17 cellular contexts compared by ENCODE assay signal in the genomic region with DNA sequence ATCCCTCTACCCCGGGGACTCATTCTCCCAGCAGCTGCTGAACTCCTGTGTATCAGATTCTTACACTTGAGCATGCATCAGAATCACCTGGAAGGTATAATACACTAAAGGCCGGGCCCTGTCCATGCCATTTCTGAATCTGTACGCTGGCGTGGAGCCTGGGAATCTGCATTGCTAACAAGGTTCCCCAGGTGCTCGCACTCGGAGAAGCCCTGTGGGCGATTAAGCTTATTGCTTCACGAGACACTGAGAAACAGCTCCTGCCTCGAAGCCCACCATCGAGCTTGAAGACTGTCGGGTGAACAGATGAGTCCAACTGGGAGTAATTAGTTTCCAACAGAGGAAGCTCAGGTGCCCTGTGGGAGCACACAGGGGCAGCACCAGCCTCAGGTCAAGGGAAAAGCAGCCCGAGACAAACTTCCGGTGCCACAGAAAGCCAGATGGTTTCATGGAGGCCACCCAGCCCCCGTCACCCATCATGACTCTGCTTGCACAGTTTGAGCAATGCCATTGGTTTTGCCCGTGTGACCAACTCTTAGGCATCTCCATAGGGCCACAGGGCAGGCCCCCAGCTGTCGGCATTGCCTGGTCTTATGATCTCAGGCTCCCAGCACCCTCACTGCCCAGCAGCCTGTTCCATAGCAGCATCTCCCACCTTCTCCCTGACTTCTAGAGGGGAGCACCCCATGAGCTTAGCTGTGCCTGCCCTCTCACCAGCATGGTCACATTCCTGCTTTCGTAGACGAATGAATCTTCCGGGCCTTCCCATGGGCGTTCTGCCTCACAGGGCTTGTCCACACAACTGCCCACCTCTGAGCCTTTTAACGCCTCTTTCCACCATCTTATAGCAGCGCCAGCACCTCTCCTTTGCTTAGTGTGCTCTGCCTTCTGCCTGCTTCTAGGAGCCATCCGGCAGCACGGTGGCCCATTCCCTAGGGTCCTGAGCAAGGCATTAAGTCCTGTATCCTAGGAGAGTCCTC. TPM values are rescaled to one million over a fixed set of nuclear protein-coding genes. Genes with fewer than 3 reads are reported as not detected.
A peak's percentile ranks its signal among the peaks of the same experiment; 100 is the strongest.
DNase-seq lines count a peak whose midpoint lies in the region; ATAC-seq, FAIRE-seq and TF ChIP-seq lines count a peak whose summit lies in the region.
"Had no signal": no experiment of that assay in that cellular context is flagged by ENCODE, and none has a peak within 500 bp of the region (broad histone marks: within the 10 kb centered on the region; RNA-seq: fewer than 3 reads in every experiment).

No MANE protein-coding gene starts in this region.

- no peak overlapping the region for H3K56ac ChIP-seq in H1 (replicated peaks; ENCODE audit: insufficient read length, low read depth, low read length)

- H3K23me2 ChIP-seq in H1 (ENCODE audit: low read depth, low read length): no peaks in the 10 kb centered on the region

- no peak overlapping the region for H2BK5ac ChIP-seq in H1 (ENCODE audit: low read depth, low read length)

- no peaks in the 10 kb centered on the region for H3K36me3 ChIP-seq in BLaER1
- H3K36me3 ChIP-seq in GM23338 (ENCODE audit: insufficient read depth): no peaks in the 10 kb centered on the region
- no peaks in the 10 kb centered on the region for H3K36me3 ChIP-seq in H1 (ENCODE audit: control insufficient read depth in 2 of 4, insufficient read depth in 4 of 4, low read length in 3 of 4)

- H4K5ac ChIP-seq in H1 (ENCODE audit: insufficient read length, low read depth, low read length): no peak overlapping the region

- H3K14ac ChIP-seq in H1 (ENCODE audit: insufficient read length): no peak overlapping the region

- CTCF ChIA-PET in H1 (lab: Charles Lee; ENCODE audit: partially characterized antibody): interaction anchor here (0.6 to 10.4 kb wide), 12 partner anchors 10 to 425 kb away, joined by 3 to 157 read pairs (median 3); partner anchors contain the start of gene CTRB1

- H3K36me3 Mint-ChIP-seq in GM23338 (ENCODE audit: low read depth): no peaks in the 10 kb centered on the region

- no peaks in the 10 kb centered on the region for H3K79me1 ChIP-seq in H1 (ENCODE audit: low read depth, low read length)

- DNase-seq in GM23338 (ENCODE audit: low spot score) (no peak), H1 (ENCODE audit: low read depth in 1 of 2, low spot score in 2 of 2) (no peak), sciatic nerve (ENCODE audit: low spot score) (peak; percentile 32), DMS79 (lab: John Stamatoyannopoulos, UW) (no peak), substantia nigra (lab: John Stamatoyannopoulos, UW) (no peak)
- DNase-seq: ACHN; AML-193; HCEC 1CT; NCI-H187 treated with DMSO at 0.1 percent for 48 hours; NCI-H345; NCI-H526 treated with DMSO at 0.1 percent for 48 hours; NK-92 treated with Interleukin-12 subunit alpha and Interleukin-12 subunit beta, amount 100 ng/mL, for 24 hours; SHP77 treated with DMSO at 0.1 percent for 48 hours had no signal

- H2AFZ ChIP-seq in GM23338: peak overlapping the region; percentile 63
- no peak overlapping the region for H2AFZ ChIP-seq in H1 (ENCODE audit: low read length)

- H4K8ac ChIP-seq in H1 (ENCODE audit: extremely low read depth, insufficient read depth, low read length): 0 out of 2 replicates have a peak overlapping the region, but pooled peaks have one; percentile 5

- H3K27ac ChIP-seq in BLaER1 (no peak overlapping the region), GM23338 (ENCODE audit: low read depth) (no peak overlapping the region), H1 (ENCODE audit: low read depth, low read length) (no peak overlapping the region), substantia nigra (ENCODE audit: low read depth, low read length, poor library complexity, severe bottlenecking) (no peak overlapping the region)

- intact Hi-C loops in sciatic nerve (cut with DNase I): loop anchor here (10.0 kb wide), 1 partner anchor 569 kb away; no protein-coding TSS in a partner anchor

- POLR2A ChIA-PET in H1 (lab: Charles Lee; ENCODE audit: partially characterized antibody): interaction anchor here (1.0 to 1.1 kb wide), 2 partner anchors 55 to 57 kb away, joined by 3 read pairs; partner anchors contain the start of gene BCAR1

- H3K27me3 ChIP-seq in BLaER1: 0 out of 2 replicates have a peak, but pooled peaks cover 3% of the 10 kb centered on the region
- no peaks in the 10 kb centered on the region for H3K27me3 ChIP-seq in GM23338 (ENCODE audit: insufficient read depth)
- no peaks in the 10 kb centered on the region for H3K27me3 ChIP-seq in H1 (replicated peaks in 1 of 4; ENCODE audit: control insufficient read depth in 3 of 4, extremely low read depth in 1 of 4, insufficient read depth in 3 of 4, low read length in 3 of 4)

- ATAC-seq in GM23338 (no peak), sciatic nerve (no peak), HG02678 (IDR thresholded peaks at IDR 0.05; ENCODE audit: unreplicated experiment) (no peak)

- TF ChIP-seq RAD21 in H1 (IDR thresholded peaks at IDR 0.05 in 1 of 2, conservative IDR thresholded peaks at IDR 0.05 in 1 of 2; ENCODE audit: low read depth in 2 of 2, low read length in 2 of 2): no peak

- no peaks in the 10 kb centered on the region; the same call in 2 of the 3 replicates for H3K9me3 Mint-ChIP-seq in GM23338
- H3K9me3 Mint-ChIP-seq: CD4-positive, alpha-beta T cell had no signal

- WGBS in H1 (ENCODE audit: extremely low coverage in 1 of 2, insufficient coverage in 1 of 2, insufficient read length in 1 of 2, insufficient replicate concordance in 2 of 2, low coverage in 1 of 2, low lambda C conversion rate in 2 of 2, missing lambda C conversion rate in 1 of 2), 2 experiments: 88% methylated on average over 24 of the region's 24 CpGs; no CpG with 5 or more reads in 1 of the 2 experiments

- H3K9ac ChIP-seq in BLaER1: no peak overlapping the region
- no peak overlapping the region for H3K9ac ChIP-seq in H1 (replicated peaks in 1 of 4; ENCODE audit: extremely low read depth in 1 of 4, low read depth in 3 of 4, low read length in 3 of 4)

- no peaks in the 10 kb centered on the region for H3K9me2 ChIP-seq in GM23338 (ENCODE audit: insufficient read depth)

- TF ChIP-seq EP300 in H1 (IDR thresholded peaks at IDR 0.05; ENCODE audit: borderline replicate concordance in 1 of 2, low read depth in 2 of 2, low read length in 2 of 2): no peak

- H3K18ac ChIP-seq in H1 (ENCODE audit: extremely low read depth, low read length): no peak overlapping the region

- no peak overlapping the region for H2BK15ac ChIP-seq in H1 (ENCODE audit: low read length)

- no peak overlapping the region for H2BK12ac ChIP-seq in H1 (ENCODE audit: low read depth, low read length)

- H3K4me2 ChIP-seq in BLaER1 (peak overlapping the region; percentile 25), GM23338 (no peak overlapping the region), H1 (ENCODE audit: insufficient read depth in 1 of 2, low read depth in 2 of 2, low read length in 2 of 2) (no peak overlapping the region)

- TF ChIP-seq CTCF in GM23338 (conservative IDR thresholded peaks at IDR 0.05; ENCODE audit: low read depth in 2 of 2) (no peak), H1 (IDR thresholded peaks at IDR 0.05; ENCODE audit: control extremely low read depth in 1 of 3, insufficient read depth in 1 of 3, low read depth in 1 of 3, low read length in 3 of 3) (no peak)

- H3F3A ChIP-seq in GM23338 (replicated peaks; ENCODE audit: low read depth): 0 out of 2 replicates have a peak, but pooled peaks cover 4% of the 10 kb centered on the region

- no peak overlapping the region for H3K4ac ChIP-seq in H1 (replicated peaks; ENCODE audit: insufficient read length, low read depth, low read length)

- peaks cover 11% of the 10 kb centered on the region for H3K27me3 Mint-ChIP-seq in GM23338 (ENCODE audit: insufficient read depth, low read depth, poor library complexity)

- H2AK5ac ChIP-seq in H1 (ENCODE audit: low read depth, low read length): no peak overlapping the region

- H3K79me2 ChIP-seq in GM23338 (replicated peaks; ENCODE audit: insufficient read depth) (no peaks in the 10 kb centered on the region), H1 (ENCODE audit: control insufficient read depth in 1 of 2, insufficient read depth in 2 of 2, low read length in 2 of 2) (no peaks in the 10 kb centered on the region)

- peaks cover 9% of the 10 kb centered on the region for H3K4me1 Mint-ChIP-seq in GM23338

- H3K9me3 ChIP-seq in BLaER1 (no peaks in the 10 kb centered on the region), H1 (ENCODE audit: insufficient read depth in 2 of 2, low read depth in 1 of 2, low read length in 1 of 2) (no peaks in the 10 kb centered on the region)

- H3K4me3 ChIP-seq in BLaER1 (no peak overlapping the region), GM23338 (no peak overlapping the region), H1 (ENCODE audit: extremely low read depth in 1 of 4, insufficient read depth in 2 of 4, low read depth in 3 of 4, low read length in 4 of 4) (no peak overlapping the region)

- H3K27ac Mint-ChIP-seq in GM23338: no peak overlapping the region
- H3K27ac Mint-ChIP-seq: CD4-positive, alpha-beta T cell had no signal

- H4K20me1 ChIP-seq in BLaER1 (0 out of 2 replicates have a peak, but pooled peaks cover 5% of the 10 kb centered on the region), GM23338 (replicated peaks; ENCODE audit: insufficient read depth) (no peaks in the 10 kb centered on the region), H1 (replicated peaks in 1 of 2; ENCODE audit: control insufficient read depth in 1 of 2, insufficient read depth in 2 of 2, low read length in 2 of 2) (no peaks in the 10 kb centered on the region)

- no peak overlapping the region for H2BK120ac ChIP-seq in H1 (replicated peaks; ENCODE audit: low read depth, low read length)

- no peak overlapping the region for H3K4me3 Mint-ChIP-seq in GM23338
- H3K4me3 Mint-ChIP-seq: CD4-positive, alpha-beta T cell had no signal

- no peak overlapping the region for H3K23ac ChIP-seq in H1 (ENCODE audit: insufficient read length)

- H3K4me1 ChIP-seq in BLaER1 (peaks cover 37% of the 10 kb centered on the region), GM23338 (ENCODE audit: insufficient read depth) (peaks cover 8% of the 10 kb centered on the region; the same call in 1 of the 2 replicates), H1 (replicated peaks in 1 of 4; ENCODE audit: control insufficient read depth in 3 of 4, insufficient read depth in 4 of 4, low read length in 3 of 4) (peaks cover 0 to 2% (median 0%) of the 10 kb centered on the region in 4 experiments; a peak in 3 of 7 replicates)

- FAIRE-seq in H1 (lab: Jason Lieb, UNC): no peak

- TF ChIP-seq POLR2A in H1 (IDR thresholded peaks at IDR 0.05; ENCODE audit: control extremely low read depth in 1 of 2, low read depth in 2 of 2, low read length in 2 of 2): no peak

- H4K91ac ChIP-seq in H1 (replicated peaks; ENCODE audit: insufficient read length, low read length): no peak overlapping the region

- no peak overlapping the region for H2BK20ac ChIP-seq in H1 (ENCODE audit: low read length)

RNA-seq across cellular contexts. Expression of gene CTRB2, which starts 10.9 kb away (rescaled TPM):
- not detected in 2 replicates for total RNA-seq in GM23338 (2014; rRNA removed; shearing (Covaris generic))
- polyA plus RNA-seq in GM23338 (2016; fragmentation: Nextera tagmentation; extraction: Ambion mirVana) (not detected in 2 replicates), H1 (2011; rRNA removed) (not detected in 2 replicates)
- total RNA-seq in H1 (2021; fragmentation: NEBNext Ultra II Directional; extraction: Animal tissue kit (Norgen Biotek cat#: 25700)): not detected in 2 replicates
- not detected for polyA plus RNA-seq in H1 (2011; cell fraction: cytosol; rRNA removed)
- polyA plus RNA-seq in H1 (2011; cell fraction: nucleus; rRNA removed): not detected
- not detected in 4 replicates for polyA plus RNA-seq in H1 (2012, experiment 1 of 2)
- polyA plus RNA-seq in H1 (2012, experiment 2 of 2): not detected
- polyA plus RNA-seq in H1 (2013, experiment 1 of 2): not detected
- not detected for polyA plus RNA-seq in H1 (2013, experiment 2 of 2)
- not detected in 2 replicates for polyA minus RNA-seq in H1 (2011; rRNA and poly(A)+ RNA removed)
- polyA minus RNA-seq in H1 (2011; cell fraction: cytosol; rRNA and poly(A)+ RNA removed): not detected
- not detected for polyA minus RNA-seq in H1 (2011; cell fraction: nucleus; rRNA and poly(A)+ RNA removed)
- total RNA-seq in sciatic nerve: 7.3 TPM
- total RNA-seq: CD4-positive, alpha-beta T cell; OCI-LY7 had no signal

RNA-seq across cellular contexts. Expression of gene CTRB1, which starts 22.7 kb away (rescaled TPM):
- not detected in 2 replicates for total RNA-seq in GM23338 (2014; rRNA removed; shearing (Covaris generic))
- polyA plus RNA-seq in GM23338 (2016; fragmentation: Nextera tagmentation; extraction: Ambion mirVana) (not detected in 2 replicates), H1 (2011; rRNA removed) (not detected in 2 replicates)
- not detected in 2 replicates for total RNA-seq in H1 (2021; fragmentation: NEBNext Ultra II Directional; extraction: Animal tissue kit (Norgen Biotek cat#: 25700))
- not detected for polyA plus RNA-seq in H1 (2011; cell fraction: cytosol; rRNA removed)
- not detected for polyA plus RNA-seq in H1 (2011; cell fraction: nucleus; rRNA removed)
- not detected in 4 replicates for polyA plus RNA-seq in H1 (2012, experiment 1 of 2)
- not detected for polyA plus RNA-seq in H1 (2012, experiment 2 of 2)
- not detected for polyA plus RNA-seq in H1 (2013, experiment 1 of 2)
- polyA plus RNA-seq in H1 (2013, experiment 2 of 2): not detected
- polyA minus RNA-seq in H1 (2011; rRNA and poly(A)+ RNA removed): not detected in 2 replicates
- polyA minus RNA-seq in H1 (2011; cell fraction: cytosol; rRNA and poly(A)+ RNA removed): not detected
- polyA minus RNA-seq in H1 (2011; cell fraction: nucleus; rRNA and poly(A)+ RNA removed): not detected
- 2.7 TPM for total RNA-seq in sciatic nerve
- total RNA-seq: CD4-positive, alpha-beta T cell; OCI-LY7 had no signal

RNA-seq across cellular contexts. Expression of gene ZFP1, which starts 47.8 kb away (rescaled TPM):
- 12.5 and 13.4 TPM in 2 replicates for total RNA-seq in GM23338 (2014; rRNA removed; shearing (Covaris generic))
- polyA plus RNA-seq in GM23338 (2016; fragmentation: Nextera tagmentation; extraction: Ambion mirVana) (4.1 and 4.8 TPM in 2 replicates), H1 (2011; rRNA removed) (2.2 and 4.0 TPM in 2 replicates)
- 11.2 and 12.2 TPM in 2 replicates for total RNA-seq in H1 (2021; fragmentation: NEBNext Ultra II Directional; extraction: Animal tissue kit (Norgen Biotek cat#: 25700))
- polyA plus RNA-seq in H1 (2011; cell fraction: cytosol; rRNA removed): 4.0 TPM
- polyA plus RNA-seq in H1 (2011; cell fraction: nucleus; rRNA removed): 4.3 TPM
- 5.4 to 6.7 TPM (median 5.6 TPM) in 4 replicates for polyA plus RNA-seq in H1 (2012, experiment 1 of 2)
- polyA plus RNA-seq in H1 (2012, experiment 2 of 2): 0.64 TPM
- polyA plus RNA-seq in H1 (2013, experiment 1 of 2): 5.5 TPM
- polyA plus RNA-seq in H1 (2013, experiment 2 of 2): 5.5 TPM
- 9.4 and 15.2 TPM in 2 replicates for polyA minus RNA-seq in H1 (2011; rRNA and poly(A)+ RNA removed)
- polyA minus RNA-seq in H1 (2011; cell fraction: cytosol; rRNA and poly(A)+ RNA removed): 12.6 TPM
- polyA minus RNA-seq in H1 (2011; cell fraction: nucleus; rRNA and poly(A)+ RNA removed): 19.2 TPM
- total RNA-seq in sciatic nerve: 19.0 TPM

RNA-seq across cellular contexts. Expression of gene BCAR1, which starts 55.3 kb away (rescaled TPM):
- total RNA-seq in GM23338 (2014; rRNA removed; shearing (Covaris generic)): 121 and 140 TPM in 2 replicates
- 37.9 and 38.3 TPM in 2 replicates for polyA plus RNA-seq in GM23338 (2016; fragmentation: Nextera tagmentation; extraction: Ambion mirVana)
- 103 and 105 TPM in 2 replicates for total RNA-seq in H1 (2021; fragmentation: NEBNext Ultra II Directional; extraction: Animal tissue kit (Norgen Biotek cat#: 25700))
- 59.8 and 93.8 TPM in 2 replicates for polyA plus RNA-seq in H1 (2011; rRNA removed)
- 51.9 TPM for polyA plus RNA-seq in H1 (2011; cell fraction: cytosol; rRNA removed)
- polyA plus RNA-seq in H1 (2011; cell fraction: nucleus; rRNA removed): 130 TPM
- 42.6 to 68.8 TPM (median 64.7 TPM) in 4 replicates for polyA plus RNA-seq in H1 (2012, experiment 1 of 2)
- polyA plus RNA-seq in H1 (2012, experiment 2 of 2): 54.8 TPM
- 83.5 TPM for polyA plus RNA-seq in H1 (2013, experiment 1 of 2)
- polyA plus RNA-seq in H1 (2013, experiment 2 of 2): 83.4 TPM
- 19.1 and 21.8 TPM in 2 replicates for polyA minus RNA-seq in H1 (2011; rRNA and poly(A)+ RNA removed)
- polyA minus RNA-seq in H1 (2011; cell fraction: cytosol; rRNA and poly(A)+ RNA removed): 43.2 TPM
- 75.0 TPM for polyA minus RNA-seq in H1 (2011; cell fraction: nucleus; rRNA and poly(A)+ RNA removed)
- total RNA-seq in sciatic nerve: 71.7 TPM
